ENCODE assay signal across 27 cellular contexts in genomic region chr20:32804022-32804715, GRCh38. TPM values are rescaled to one million over a fixed set of nuclear protein-coding genes. Genes with fewer than 3 reads are reported as not detected.
"Had no signal": no experiment of that assay in that cellular context is flagged by ENCODE, and none has a peak within 500 bp of the region (broad histone marks: within the 10 kb centered on the region; RNA-seq: fewer than 3 reads in every experiment).

No MANE protein-coding gene starts in this region.

- H3K36me3 ChIP-seq: right lobe of liver had no signal

- H3K4me1 ChIP-seq: esophagus muscularis mucosa, left lung, lower lobe of right lung, right lobe of liver had no signal

- H3K4me3 ChIP-seq: coronary artery, dorsolateral prefrontal cortex, esophagus muscularis mucosa, left lung, lower lobe of right lung, mucosa of descending colon, right lobe of liver, thoracic aorta had no signal

- H3K27me3 ChIP-seq: dorsolateral prefrontal cortex, esophagus muscularis mucosa, foreskin keratinocyte, left lung, right lobe of liver had no signal

- H3K9me3 ChIP-seq: esophagus muscularis mucosa, left lung, lower lobe of right lung, mucosa of descending colon, right lobe of liver, thoracic aorta had no signal

- DNase-seq: activated B cell treated with CpG ODN at 0.5 μM for 24 hours; activated CD4-positive, alpha-beta T cell treated with anti-CD3 and anti-CD28 coated beads, Interleukin-2, amount 50 U/mL, for 1 hour; activated CD8-positive, alpha-beta T cell treated with anti-CD3 and anti-CD28 coated beads for 36 hours; activated T-cell treated with anti-CD3 and anti-CD28 coated beads, Interleukin-2, amount 50 U/mL, for 4 hours; dorsolateral prefrontal cortex; effector memory CD4-positive, alpha-beta T cell; left lung; lower lobe of right lung; mesenchymal stem cell; mucosa of descending colon; right lobe of liver; stimulated activated CD4-positive, alpha-beta T cell treated with anti-CD3 and anti-CD28 coated beads, Interleukin-4, amount 100 ng/mL, for 1 hour; stimulated activated naive CD8-positive, alpha-beta T cell treated with anti-CD3 and anti-CD28 coated beads, Interleukin-15, Interleukin-2, amounts not matched to agents 100 U/mL and 50 U/mL, for 24 hours; SW 1271; T-helper 17 cell; T1000 had no signal

- H3K27ac ChIP-seq: coronary artery, dorsolateral prefrontal cortex, esophagus muscularis mucosa, foreskin keratinocyte, left lung, lower lobe of right lung, right lobe of liver, thoracic aorta had no signal

- ATAC-seq: activated CD8-positive, alpha-beta T cell treated with anti-CD3 and anti-CD28 coated beads for 36 hours; activated T-cell treated with anti-CD3 and anti-CD28 coated beads, Interleukin-2, amount 50 U/mL, for 4 hours; activated T-helper 17 cell treated with anti-CD3 and anti-CD28 coated beads, Interleukin-2, amount 50 U/mL, for 72 hours; left lung; lower lobe of right lung; mucosa of descending colon; natural killer cell treated with Interleukin-12 subunit alpha and Interleukin-12 subunit beta and Interleukin-15 and Interleukin-18, amount 100 ng/mL, for 72 hours; right lobe of liver; stimulated activated naive CD8-positive, alpha-beta T cell treated with anti-CD3 and anti-CD28 coated beads, Interleukin-15, Interleukin-2, amounts not matched to agents 100 U/mL and 50 U/mL, for 24 hours; T-helper 17 cell had no signal

RNA-seq across cellular contexts. Expression of gene EFCAB8, which starts 54.6 kb away (rescaled TPM):
- total RNA-seq: cardiac septum, cerebellum, foreskin keratinocyte, glomerular endothelial cell, myocyte, skeletal muscle tissue had no signal
- polyA plus RNA-seq: foreskin keratinocyte had no signal
